ENCODE assay signal across 1 cellular context in the genomic region with DNA sequence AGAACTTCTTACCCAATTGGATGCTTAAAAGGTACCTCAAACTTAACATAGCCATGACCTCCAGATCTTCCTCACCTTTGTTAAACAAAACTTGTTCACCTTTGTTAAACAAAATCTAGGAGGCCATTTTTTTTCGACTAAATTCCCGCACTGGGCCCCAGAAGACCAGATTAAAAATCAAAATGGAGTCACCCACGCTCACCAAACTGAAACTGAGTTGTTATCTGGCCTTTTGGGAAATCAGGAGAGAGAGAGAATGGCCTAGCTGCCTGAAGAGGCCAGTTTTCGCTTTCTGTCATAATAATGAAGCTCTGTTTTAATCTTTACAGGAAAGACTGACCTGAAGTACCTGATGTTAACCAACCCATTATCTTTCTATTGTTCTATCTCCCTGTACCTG.
TF ChIP-seq lines count a peak whose summit lies in the region.

No MANE protein-coding gene starts in this region.

TF ChIP-seq in K562, 482 proteins besides CTCF, POLR2A, EP300 and RAD21 (continued from another document and continues in another):
- TF ChIP-seq, protein P1, sequence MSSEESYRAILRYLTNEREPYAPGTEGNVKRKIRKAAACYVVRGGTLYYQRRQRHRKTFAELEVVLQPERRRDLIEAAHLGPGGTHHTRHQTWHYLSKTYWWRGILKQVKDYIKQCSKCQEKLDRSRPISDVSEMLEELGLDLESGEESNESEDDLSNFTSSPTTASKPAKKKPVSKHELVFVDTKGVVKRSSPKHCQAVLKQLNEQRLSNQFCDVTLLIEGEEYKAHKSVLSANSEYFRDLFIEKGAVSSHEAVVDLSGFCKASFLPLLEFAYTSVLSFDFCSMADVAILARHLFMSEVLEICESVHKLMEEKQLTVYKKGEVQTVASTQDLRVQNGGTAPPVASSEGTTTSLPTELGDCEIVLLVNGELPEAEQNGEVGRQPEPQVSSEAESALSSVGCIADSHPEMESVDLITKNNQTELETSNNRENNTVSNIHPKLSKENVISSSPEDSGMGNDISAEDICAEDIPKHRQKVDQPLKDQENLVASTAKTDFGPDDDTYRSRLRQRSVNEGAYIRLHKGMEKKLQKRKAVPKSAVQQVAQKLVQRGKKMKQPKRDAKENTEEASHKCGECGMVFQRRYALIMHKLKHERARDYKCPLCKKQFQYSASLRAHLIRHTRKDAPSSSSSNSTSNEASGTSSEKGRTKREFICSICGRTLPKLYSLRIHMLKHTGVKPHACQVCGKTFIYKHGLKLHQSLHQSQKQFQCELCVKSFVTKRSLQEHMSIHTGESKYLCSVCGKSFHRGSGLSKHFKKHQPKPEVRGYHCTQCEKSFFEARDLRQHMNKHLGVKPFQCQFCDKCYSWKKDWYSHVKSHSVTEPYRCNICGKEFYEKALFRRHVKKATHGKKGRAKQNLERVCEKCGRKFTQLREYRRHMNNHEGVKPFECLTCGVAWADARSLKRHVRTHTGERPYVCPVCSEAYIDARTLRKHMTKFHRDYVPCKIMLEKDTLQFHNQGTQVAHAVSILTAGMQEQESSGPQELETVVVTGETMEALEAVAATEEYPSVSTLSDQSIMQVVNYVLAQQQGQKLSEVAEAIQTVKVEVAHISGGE (CRISPR knock-in tag; IDR thresholded peaks at IDR 0.05) = no peak
- TF ChIP-seq RFX7 (CRISPR knock-in tag; IDR thresholded peaks at IDR 0.05) = peak; percentile 53; the same call in 1 of the 2 replicates
- no peak for TF ChIP-seq JUND (IDR thresholded peaks at IDR 0.05; ENCODE audit: borderline replicate concordance, low read depth, low read length)
- TF ChIP-seq JUND (tag; IDR thresholded peaks at IDR 0.05; ENCODE audit: borderline replicate concordance, low read depth, low read length) = no peak
- TF ChIP-seq NONO (IDR thresholded peaks at IDR 0.05; ENCODE audit: low read depth in 2 of 2, low read length in 1 of 2) = no peak
- no peak for TF ChIP-seq TAF15 (IDR thresholded peaks at IDR 0.05; ENCODE audit: low read depth, low read length)
- TF ChIP-seq EWSR1 (IDR thresholded peaks at IDR 0.05; ENCODE audit: borderline replicate concordance, low read depth, partially characterized antibody) = no peak
- no peak for TF ChIP-seq KLF16 (IDR thresholded peaks at IDR 0.05)
- TF ChIP-seq KAT8 (IDR thresholded peaks at IDR 0.05; ENCODE audit: low read depth) = no peak
- TF ChIP-seq, protein P2, sequence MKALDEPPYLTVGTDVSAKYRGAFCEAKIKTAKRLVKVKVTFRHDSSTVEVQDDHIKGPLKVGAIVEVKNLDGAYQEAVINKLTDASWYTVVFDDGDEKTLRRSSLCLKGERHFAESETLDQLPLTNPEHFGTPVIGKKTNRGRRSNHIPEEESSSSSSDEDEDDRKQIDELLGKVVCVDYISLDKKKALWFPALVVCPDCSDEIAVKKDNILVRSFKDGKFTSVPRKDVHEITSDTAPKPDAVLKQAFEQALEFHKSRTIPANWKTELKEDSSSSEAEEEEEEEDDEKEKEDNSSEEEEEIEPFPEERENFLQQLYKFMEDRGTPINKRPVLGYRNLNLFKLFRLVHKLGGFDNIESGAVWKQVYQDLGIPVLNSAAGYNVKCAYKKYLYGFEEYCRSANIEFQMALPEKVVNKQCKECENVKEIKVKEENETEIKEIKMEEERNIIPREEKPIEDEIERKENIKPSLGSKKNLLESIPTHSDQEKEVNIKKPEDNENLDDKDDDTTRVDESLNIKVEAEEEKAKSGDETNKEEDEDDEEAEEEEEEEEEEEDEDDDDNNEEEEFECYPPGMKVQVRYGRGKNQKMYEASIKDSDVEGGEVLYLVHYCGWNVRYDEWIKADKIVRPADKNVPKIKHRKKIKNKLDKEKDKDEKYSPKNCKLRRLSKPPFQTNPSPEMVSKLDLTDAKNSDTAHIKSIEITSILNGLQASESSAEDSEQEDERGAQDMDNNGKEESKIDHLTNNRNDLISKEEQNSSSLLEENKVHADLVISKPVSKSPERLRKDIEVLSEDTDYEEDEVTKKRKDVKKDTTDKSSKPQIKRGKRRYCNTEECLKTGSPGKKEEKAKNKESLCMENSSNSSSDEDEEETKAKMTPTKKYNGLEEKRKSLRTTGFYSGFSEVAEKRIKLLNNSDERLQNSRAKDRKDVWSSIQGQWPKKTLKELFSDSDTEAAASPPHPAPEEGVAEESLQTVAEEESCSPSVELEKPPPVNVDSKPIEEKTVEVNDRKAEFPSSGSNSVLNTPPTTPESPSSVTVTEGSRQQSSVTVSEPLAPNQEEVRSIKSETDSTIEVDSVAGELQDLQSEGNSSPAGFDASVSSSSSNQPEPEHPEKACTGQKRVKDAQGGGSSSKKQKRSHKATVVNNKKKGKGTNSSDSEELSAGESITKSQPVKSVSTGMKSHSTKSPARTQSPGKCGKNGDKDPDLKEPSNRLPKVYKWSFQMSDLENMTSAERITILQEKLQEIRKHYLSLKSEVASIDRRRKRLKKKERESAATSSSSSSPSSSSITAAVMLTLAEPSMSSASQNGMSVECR (CRISPR knock-in tag; IDR thresholded peaks at IDR 0.05) = no peak
- no peak for TF ChIP-seq ATF1 (CRISPR knock-in tag; IDR thresholded peaks at IDR 0.05)
- TF ChIP-seq ATF1 (tag; IDR thresholded peaks at IDR 0.05) = 0 out of 2 replicates have a peak, but pooled peaks have one; percentile 42
- no peak; the same call in 1 of the 2 replicates for TF ChIP-seq POLR2H (tag; IDR thresholded peaks at IDR 0.05; ENCODE audit: low read depth)
- TF ChIP-seq GTF2F1 (IDR thresholded peaks at IDR 0.05; ENCODE audit: low read depth, low read length) = no peak
- TF ChIP-seq DIDO1 (tag; IDR thresholded peaks at IDR 0.05; ENCODE audit: low read depth) = no peak
- no peak for TF ChIP-seq RBM17 (IDR thresholded peaks at IDR 0.05; ENCODE audit: borderline replicate concordance, low read depth, low read length)
- no peak for TF ChIP-seq NKRF (IDR thresholded peaks at IDR 0.05; ENCODE audit: borderline replicate concordance)
- TF ChIP-seq E2F4 (CRISPR knock-in tag; IDR thresholded peaks at IDR 0.05; ENCODE audit: low read depth) = no peak
- no peak for TF ChIP-seq ZNF408 (CRISPR knock-in tag; IDR thresholded peaks at IDR 0.05; ENCODE audit: low read depth)
- TF ChIP-seq, protein P3, sequence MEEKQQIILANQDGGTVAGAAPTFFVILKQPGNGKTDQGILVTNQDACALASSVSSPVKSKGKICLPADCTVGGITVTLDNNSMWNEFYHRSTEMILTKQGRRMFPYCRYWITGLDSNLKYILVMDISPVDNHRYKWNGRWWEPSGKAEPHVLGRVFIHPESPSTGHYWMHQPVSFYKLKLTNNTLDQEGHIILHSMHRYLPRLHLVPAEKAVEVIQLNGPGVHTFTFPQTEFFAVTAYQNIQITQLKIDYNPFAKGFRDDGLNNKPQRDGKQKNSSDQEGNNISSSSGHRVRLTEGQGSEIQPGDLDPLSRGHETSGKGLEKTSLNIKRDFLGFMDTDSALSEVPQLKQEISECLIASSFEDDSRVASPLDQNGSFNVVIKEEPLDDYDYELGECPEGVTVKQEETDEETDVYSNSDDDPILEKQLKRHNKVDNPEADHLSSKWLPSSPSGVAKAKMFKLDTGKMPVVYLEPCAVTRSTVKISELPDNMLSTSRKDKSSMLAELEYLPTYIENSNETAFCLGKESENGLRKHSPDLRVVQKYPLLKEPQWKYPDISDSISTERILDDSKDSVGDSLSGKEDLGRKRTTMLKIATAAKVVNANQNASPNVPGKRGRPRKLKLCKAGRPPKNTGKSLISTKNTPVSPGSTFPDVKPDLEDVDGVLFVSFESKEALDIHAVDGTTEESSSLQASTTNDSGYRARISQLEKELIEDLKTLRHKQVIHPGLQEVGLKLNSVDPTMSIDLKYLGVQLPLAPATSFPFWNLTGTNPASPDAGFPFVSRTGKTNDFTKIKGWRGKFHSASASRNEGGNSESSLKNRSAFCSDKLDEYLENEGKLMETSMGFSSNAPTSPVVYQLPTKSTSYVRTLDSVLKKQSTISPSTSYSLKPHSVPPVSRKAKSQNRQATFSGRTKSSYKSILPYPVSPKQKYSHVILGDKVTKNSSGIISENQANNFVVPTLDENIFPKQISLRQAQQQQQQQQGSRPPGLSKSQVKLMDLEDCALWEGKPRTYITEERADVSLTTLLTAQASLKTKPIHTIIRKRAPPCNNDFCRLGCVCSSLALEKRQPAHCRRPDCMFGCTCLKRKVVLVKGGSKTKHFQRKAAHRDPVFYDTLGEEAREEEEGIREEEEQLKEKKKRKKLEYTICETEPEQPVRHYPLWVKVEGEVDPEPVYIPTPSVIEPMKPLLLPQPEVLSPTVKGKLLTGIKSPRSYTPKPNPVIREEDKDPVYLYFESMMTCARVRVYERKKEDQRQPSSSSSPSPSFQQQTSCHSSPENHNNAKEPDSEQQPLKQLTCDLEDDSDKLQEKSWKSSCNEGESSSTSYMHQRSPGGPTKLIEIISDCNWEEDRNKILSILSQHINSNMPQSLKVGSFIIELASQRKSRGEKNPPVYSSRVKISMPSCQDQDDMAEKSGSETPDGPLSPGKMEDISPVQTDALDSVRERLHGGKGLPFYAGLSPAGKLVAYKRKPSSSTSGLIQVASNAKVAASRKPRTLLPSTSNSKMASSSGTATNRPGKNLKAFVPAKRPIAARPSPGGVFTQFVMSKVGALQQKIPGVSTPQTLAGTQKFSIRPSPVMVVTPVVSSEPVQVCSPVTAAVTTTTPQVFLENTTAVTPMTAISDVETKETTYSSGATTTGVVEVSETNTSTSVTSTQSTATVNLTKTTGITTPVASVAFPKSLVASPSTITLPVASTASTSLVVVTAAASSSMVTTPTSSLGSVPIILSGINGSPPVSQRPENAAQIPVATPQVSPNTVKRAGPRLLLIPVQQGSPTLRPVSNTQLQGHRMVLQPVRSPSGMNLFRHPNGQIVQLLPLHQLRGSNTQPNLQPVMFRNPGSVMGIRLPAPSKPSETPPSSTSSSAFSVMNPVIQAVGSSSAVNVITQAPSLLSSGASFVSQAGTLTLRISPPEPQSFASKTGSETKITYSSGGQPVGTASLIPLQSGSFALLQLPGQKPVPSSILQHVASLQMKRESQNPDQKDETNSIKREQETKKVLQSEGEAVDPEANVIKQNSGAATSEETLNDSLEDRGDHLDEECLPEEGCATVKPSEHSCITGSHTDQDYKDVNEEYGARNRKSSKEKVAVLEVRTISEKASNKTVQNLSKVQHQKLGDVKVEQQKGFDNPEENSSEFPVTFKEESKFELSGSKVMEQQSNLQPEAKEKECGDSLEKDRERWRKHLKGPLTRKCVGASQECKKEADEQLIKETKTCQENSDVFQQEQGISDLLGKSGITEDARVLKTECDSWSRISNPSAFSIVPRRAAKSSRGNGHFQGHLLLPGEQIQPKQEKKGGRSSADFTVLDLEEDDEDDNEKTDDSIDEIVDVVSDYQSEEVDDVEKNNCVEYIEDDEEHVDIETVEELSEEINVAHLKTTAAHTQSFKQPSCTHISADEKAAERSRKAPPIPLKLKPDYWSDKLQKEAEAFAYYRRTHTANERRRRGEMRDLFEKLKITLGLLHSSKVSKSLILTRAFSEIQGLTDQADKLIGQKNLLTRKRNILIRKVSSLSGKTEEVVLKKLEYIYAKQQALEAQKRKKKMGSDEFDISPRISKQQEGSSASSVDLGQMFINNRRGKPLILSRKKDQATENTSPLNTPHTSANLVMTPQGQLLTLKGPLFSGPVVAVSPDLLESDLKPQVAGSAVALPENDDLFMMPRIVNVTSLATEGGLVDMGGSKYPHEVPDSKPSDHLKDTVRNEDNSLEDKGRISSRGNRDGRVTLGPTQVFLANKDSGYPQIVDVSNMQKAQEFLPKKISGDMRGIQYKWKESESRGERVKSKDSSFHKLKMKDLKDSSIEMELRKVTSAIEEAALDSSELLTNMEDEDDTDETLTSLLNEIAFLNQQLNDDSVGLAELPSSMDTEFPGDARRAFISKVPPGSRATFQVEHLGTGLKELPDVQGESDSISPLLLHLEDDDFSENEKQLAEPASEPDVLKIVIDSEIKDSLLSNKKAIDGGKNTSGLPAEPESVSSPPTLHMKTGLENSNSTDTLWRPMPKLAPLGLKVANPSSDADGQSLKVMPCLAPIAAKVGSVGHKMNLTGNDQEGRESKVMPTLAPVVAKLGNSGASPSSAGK (IDR thresholded peaks at IDR 0.05) = no peak
- TF ChIP-seq BRCA1 (IDR thresholded peaks at IDR 0.05) = no peak
- no peak for TF ChIP-seq BRCA1 (CRISPR knock-in tag; IDR thresholded peaks at IDR 0.05)
- TF ChIP-seq DDX20 (tag; IDR thresholded peaks at IDR 0.05; ENCODE audit: low read depth) = peak; percentile 94
- TF ChIP-seq CC2D1A (IDR thresholded peaks at IDR 0.05) = no peak
- no peak for TF ChIP-seq ZBTB33 (CRISPR knock-in tag; IDR thresholded peaks at IDR 0.05)
- TF ChIP-seq GABPA (tag; conservative IDR thresholded peaks at IDR 0.05; ENCODE audit: low read depth) = no peak; the same call in 1 of the 2 replicates
- TF ChIP-seq ZNF174 (CRISPR knock-in tag; IDR thresholded peaks at IDR 0.05) = no peak
- TF ChIP-seq SNIP1 (IDR thresholded peaks at IDR 0.05; ENCODE audit: low read depth) = no peak
- TF ChIP-seq HMG20A (CRISPR knock-in tag; conservative IDR thresholded peaks at IDR 0.05) = no peak
- TF ChIP-seq POLR2G (IDR thresholded peaks at IDR 0.05; ENCODE audit: low read depth, low read length) = no peak
- no peak for TF ChIP-seq CEBPB (tag; IDR thresholded peaks at IDR 0.05)
